In the genomic region with DNA sequence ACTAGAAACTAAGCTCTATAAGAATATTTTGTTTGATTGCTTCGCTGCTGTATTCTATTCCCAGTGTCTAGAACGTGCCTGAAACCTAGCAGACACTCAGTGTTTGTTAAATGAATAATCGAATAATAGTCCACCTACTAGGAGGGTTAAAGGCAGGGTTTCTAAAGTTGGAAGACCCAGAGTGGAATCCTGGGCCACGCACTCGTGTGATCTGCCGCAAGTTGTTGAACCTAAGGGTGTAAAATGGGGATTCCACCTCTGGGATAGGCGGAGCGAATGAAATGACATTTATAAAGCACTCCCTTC, we compare ENCODE assay signal across 10 cellular contexts. TPM values are rescaled to one million over a fixed set of nuclear protein-coding genes. Genes with fewer than 3 reads are reported as not detected.
DNase-seq lines count a peak whose midpoint lies in the region; ATAC-seq and TF ChIP-seq lines count a peak whose summit lies in the region.
"Had no signal": no experiment of that assay in that cellular context is flagged by ENCODE, and none has a peak within 500 bp of the region (broad histone marks: within the 10 kb centered on the region; RNA-seq: fewer than 3 reads in every experiment).

No MANE protein-coding gene starts in this region.

- H3K4me3 ChIP-seq in CD8-positive, alpha-beta memory T cell (ENCODE audit: low read length): peak overlapping the region; percentile 63
- H3K4me3 ChIP-seq in MM.1S (ENCODE audit: low read length) (peak overlapping the region; percentile 80), ectodermal cell (ENCODE audit: insufficient read depth, low read depth, low read length) (peak overlapping the region; percentile 42)

- peaks cover 0 to 6% (median 3%) of the 10 kb centered on the region in 3 donors for H3K36me3 Mint-ChIP-seq in CD8-positive, alpha-beta memory T cell

- peak overlapping the region; percentile 60 to 98 (median 92) for H3K27ac Mint-ChIP-seq in CD8-positive, alpha-beta memory T cell

- peaks cover 0 to 1% of the 10 kb centered on the region in 2 donors for H3K27me3 Mint-ChIP-seq in CD8-positive, alpha-beta memory T cell

- H3K9me2 ChIP-seq in MM.1S (replicated peaks; ENCODE audit: insufficient read depth, low read length): no peaks in the 10 kb centered on the region

- peak overlapping the region; percentile 97 for H3K4me2 ChIP-seq in MM.1S (ENCODE audit: low read depth, low read length)

- H3K9me3 ChIP-seq in CD8-positive, alpha-beta memory T cell (ENCODE audit: low read length): no peaks in the 10 kb centered on the region
- H3K9me3 ChIP-seq in MM.1S (replicated peaks; ENCODE audit: insufficient read depth, low read length) (no peaks in the 10 kb centered on the region), ectodermal cell (ENCODE audit: control insufficient read depth, low read length) (no peaks in the 10 kb centered on the region)

- H3F3A ChIP-seq in MM.1S (ENCODE audit: insufficient read depth, low read length): peaks cover 5% of the 10 kb centered on the region

- CTCF ChIA-PET in CD8-positive, alpha-beta memory T cell (lab: Charles Lee): interaction anchor here (1.4 to 2.8 kb wide), 5 partner anchors 11 to 56 kb away, joined by 3 to 17 read pairs (median 5); no protein-coding TSS in a partner anchor

- H3K4me3 Mint-ChIP-seq in CD8-positive, alpha-beta memory T cell: peak overlapping the region; percentile 92 to 99 (median 96)

- H3K27ac ChIP-seq in CD8-positive, alpha-beta memory T cell (ENCODE audit: low read depth, low read length): peak overlapping the region; percentile 64
- peak overlapping the region; percentile 46; the same call in 1 of the 2 replicates for H3K27ac ChIP-seq in MM.1S (ENCODE audit: low read length)
- H3K27ac ChIP-seq in ectodermal cell (ENCODE audit: insufficient read depth, low read depth, low read length, poor library complexity, severe bottlenecking): peak overlapping the region; percentile 36

- peak overlapping the region; percentile 95 for H2AFZ ChIP-seq in MM.1S (ENCODE audit: low read length)

- WGBS in ectodermal cell, 2 experiments: 19 to 21% methylated on average over 8 of the region's 8 CpGs

- no peaks in the 10 kb centered on the region for H3K9me3 Mint-ChIP-seq in CD8-positive, alpha-beta memory T cell

- H3K36me3 ChIP-seq in CD8-positive, alpha-beta memory T cell (ENCODE audit: insufficient read depth, low read length): no peaks in the 10 kb centered on the region
- no peaks in the 10 kb centered on the region for H3K36me3 ChIP-seq in MM.1S (replicated peaks; ENCODE audit: insufficient read depth, low read length)
- H3K36me3 ChIP-seq in ectodermal cell (ENCODE audit: control insufficient read depth, insufficient read depth, low read length): no peaks in the 10 kb centered on the region

- TF ChIP-seq CTCF in MM.1S (IDR thresholded peaks at IDR 0.05; ENCODE audit: low read length): no peak
- TF ChIP-seq CTCF in omental fat pad (IDR thresholded peaks at IDR 0.05): no peak

- peak; percentile 1 for ATAC-seq in omental fat pad (ENCODE audit: low FRiP score)
- no peak for ATAC-seq in left colon
- no peak for ATAC-seq in activated CD4-positive, CD25-positive, alpha-beta regulatory T cell treated with anti-CD3 and anti-CD28 coated beads, Interleukin-2, amount 50 U/mL, for 24 hours
- no peak for ATAC-seq in GM21717 (IDR thresholded peaks at IDR 0.05; ENCODE audit: unreplicated experiment)

- H3K4me1 Mint-ChIP-seq in CD8-positive, alpha-beta memory T cell: peaks cover 41 to 47% (median 44%) of the 10 kb centered on the region in 3 donors

- H3K27me3 ChIP-seq in CD8-positive, alpha-beta memory T cell (ENCODE audit: insufficient read depth, low read length, poor library complexity, severe bottlenecking): no peaks in the 10 kb centered on the region
- H3K27me3 ChIP-seq in MM.1S (replicated peaks; ENCODE audit: insufficient read depth, low read length) (no peaks in the 10 kb centered on the region), ectodermal cell (ENCODE audit: control insufficient read depth, insufficient read depth, low read length, poor library complexity, severe bottlenecking) (peaks cover 11% of the 10 kb centered on the region)

- intact Hi-C loops in left colon (cut with DNase I, micrococcal nuclease): no loop called here

- POLR2A ChIA-PET in CD8-positive, alpha-beta memory T cell (lab: Charles Lee): interaction anchor here (0.6 to 2.1 kb wide), 9 partner anchors 11 to 108 kb away, joined by 3 to 18 read pairs (median 6); a partner anchor contains a TSS

- peaks cover 40% of the 10 kb centered on the region for H3K4me1 ChIP-seq in CD8-positive, alpha-beta memory T cell (ENCODE audit: insufficient read depth, low read length)
- H3K4me1 ChIP-seq in MM.1S (ENCODE audit: low read length) (peaks cover 4% of the 10 kb centered on the region; the same call in 1 of the 2 replicates), ectodermal cell (ENCODE audit: control insufficient read depth, insufficient read depth, low read length) (no peaks in the 10 kb centered on the region)

- no peak for DNase-seq in CD8-positive, alpha-beta memory T cell
- DNase-seq in MM.1S: no peak
- no peak for DNase-seq in omental fat pad (ENCODE audit: low spot score)
- no peak for DNase-seq in left colon
- DNase-seq in NCI-H2171 treated with DMSO at 0.1 percent for 48 hours (lab: John Stamatoyannopoulos, UW): no peak

- H3K79me2 ChIP-seq in MM.1S (ENCODE audit: low read length): 0 out of 2 replicates have a peak, but pooled peaks cover 5% of the 10 kb centered on the region

- no peaks in the 10 kb centered on the region for H4K20me1 ChIP-seq in MM.1S (ENCODE audit: insufficient read depth, low read length)

- peak overlapping the region; percentile 40 for H3K9ac ChIP-seq in MM.1S (ENCODE audit: low read length)

RNA-seq across cellular contexts. Expression of a gene that starts 0.7 kb away (rescaled TPM):
- 10 to 100 TPM; 60.5 to 63.1 TPM for total RNA-seq in CD8-positive, alpha-beta memory T cell
- 36.2 TPM for polyA plus RNA-seq in CD8-positive, alpha-beta memory T cell
- polyA plus RNA-seq in ectodermal cell (2013, experiment 1 of 4): 4.9 TPM
- polyA plus RNA-seq in ectodermal cell (2013, experiment 2 of 4): 4.9 TPM
- polyA plus RNA-seq in ectodermal cell (2013, experiment 3 of 4): 4.3 TPM
- polyA plus RNA-seq in ectodermal cell (2013, experiment 4 of 4): 4.7 TPM
- total RNA-seq in omental fat pad (10 to 100 TPM; 10.6 to 45.0 (median 21.3) TPM), left colon (10 to 100 TPM; 65.0 to 75.5 TPM)

RNA-seq across cellular contexts. Expression of a gene that starts 35.4 kb away (rescaled TPM):
- 10 to 100 TPM; 13.9 to 14.3 TPM for total RNA-seq in CD8-positive, alpha-beta memory T cell
- 0.56 TPM for polyA plus RNA-seq in CD8-positive, alpha-beta memory T cell
- polyA plus RNA-seq in ectodermal cell (2013, experiment 1 of 4): 2.5 TPM
- 2.1 TPM for polyA plus RNA-seq in ectodermal cell (2013, experiment 2 of 4)
- polyA plus RNA-seq in ectodermal cell (2013, experiment 3 of 4): 1.6 TPM
- polyA plus RNA-seq in ectodermal cell (2013, experiment 4 of 4): 3.2 TPM
- 1 to 10 TPM in 3 of 4 donors, not detected in 1; 1.1 to 4.7 (median 1.7) TPM for total RNA-seq in omental fat pad
- total RNA-seq in left colon: 1 to 10 TPM; 1.1 TPM
- total RNA-seq: frontal cortex had no signal

RNA-seq across cellular contexts. Expression of a gene that starts 47.6 kb away (rescaled TPM):
- total RNA-seq in CD8-positive, alpha-beta memory T cell: 100 to 1,000 TPM; 101 to 109 TPM
- 153 TPM for polyA plus RNA-seq in CD8-positive, alpha-beta memory T cell
- 44.7 TPM for polyA plus RNA-seq in ectodermal cell (2013, experiment 1 of 4)
- 42.4 TPM for polyA plus RNA-seq in ectodermal cell (2013, experiment 2 of 4)
- 34.5 TPM for polyA plus RNA-seq in ectodermal cell (2013, experiment 3 of 4)
- 37.7 TPM for polyA plus RNA-seq in ectodermal cell (2013, experiment 4 of 4)
- total RNA-seq in omental fat pad: 100 to 1,000 TPM in 1 of 4 donors, 10 to 100 TPM in 3; 51.8 to 108 (median 55.7) TPM
- 10 to 100 TPM; 66.4 to 69.0 TPM for total RNA-seq in left colon

RNA-seq across cellular contexts. Expression of a gene that starts 47.8 kb away (rescaled TPM):
- total RNA-seq in CD8-positive, alpha-beta memory T cell: under 1 TPM; 0.47 to 0.50 TPM
- not detected for polyA plus RNA-seq in CD8-positive, alpha-beta memory T cell
- 2.2 TPM for polyA plus RNA-seq in ectodermal cell (2013, experiment 1 of 4)
- polyA plus RNA-seq in ectodermal cell (2013, experiment 2 of 4): 1.5 TPM
- polyA plus RNA-seq in ectodermal cell (2013, experiment 3 of 4): 1.3 TPM
- polyA plus RNA-seq in ectodermal cell (2013, experiment 4 of 4): 1.3 TPM
- under 1 TPM in 1 of 4 donors, not detected in 3; 0.36 TPM for total RNA-seq in omental fat pad
- under 1 TPM; 0.34 to 0.58 TPM for total RNA-seq in left colon
- total RNA-seq: temporal lobe had no signal

RNA-seq across cellular contexts. Expression of a gene that starts 54.6 kb away (rescaled TPM):
- total RNA-seq in CD8-positive, alpha-beta memory T cell: under 1 TPM; 0.13 to 0.18 TPM
- polyA plus RNA-seq in CD8-positive, alpha-beta memory T cell: not detected
- 7.0 TPM for polyA plus RNA-seq in ectodermal cell (2013, experiment 1 of 4)
- polyA plus RNA-seq in ectodermal cell (2013, experiment 2 of 4): 5.4 TPM
- 8.4 TPM for polyA plus RNA-seq in ectodermal cell (2013, experiment 3 of 4)
- polyA plus RNA-seq in ectodermal cell (2013, experiment 4 of 4): 6.9 TPM
- total RNA-seq in omental fat pad (1 to 10 TPM in 3 of 4 donors, under 1 TPM in 1; 0.63 to 3.6 (median 2.1) TPM), left colon (under 1 TPM; 0.27 to 0.47 TPM)
